ENCODE assay signal across 17 cellular contexts in the genomic region with DNA sequence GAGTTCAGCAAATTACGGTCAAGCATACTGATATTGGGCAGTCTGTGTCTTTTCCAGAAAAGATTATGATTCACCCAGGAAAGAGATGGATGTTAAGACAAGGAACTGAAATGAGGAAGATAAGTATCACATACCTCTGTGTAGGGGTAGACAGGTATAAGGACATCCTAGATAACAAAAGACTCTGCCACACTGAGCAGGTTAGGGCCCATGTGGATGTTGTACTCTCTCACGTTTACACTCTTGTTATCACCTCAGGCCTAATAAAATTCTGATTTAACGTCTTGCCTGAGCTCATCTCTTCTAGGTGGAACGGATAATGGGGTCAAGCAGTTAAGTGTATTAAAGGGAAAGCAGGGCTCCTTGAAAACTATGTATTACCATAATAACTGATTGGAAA.
DNase-seq lines count a peak whose midpoint lies in the region; ATAC-seq, FAIRE-seq and TF ChIP-seq lines count a peak whose summit lies in the region.
"Had no signal": no experiment of that assay in that cellular context is flagged by ENCODE, and none has a peak within 500 bp of the region (broad histone marks: within the 10 kb centered on the region; RNA-seq: fewer than 3 reads in every experiment).

No MANE protein-coding gene starts in this region.

- H3K9me3 ChIP-seq in PC-9 (ENCODE audit: insufficient read depth, low read depth) (no peaks in the 10 kb centered on the region), GM12878 (replicated peaks; ENCODE audit: control insufficient read depth, insufficient read depth, low read length) (no peaks in the 10 kb centered on the region)
- H3K9me3 ChIP-seq: BE2C had no signal

- in situ Hi-C loops in GM12878 (cut with MboI) = no loop called here

- 25% methylated on average over 4 of the region's 4 CpGs for WGBS in GM12878 (ENCODE audit: insufficient coverage, insufficient replicate concordance, low lambda C conversion rate, missing lambda C conversion rate)

- H3K27me3 ChIP-seq in PC-9 (ENCODE audit: insufficient read depth, low read depth) (no peaks in the 10 kb centered on the region), GM12878 (replicated peaks in 1 of 2; ENCODE audit: control insufficient read depth in 2 of 2, insufficient read depth in 2 of 2, low read length in 1 of 2) (no peaks in the 10 kb centered on the region)
- H3K27me3 ChIP-seq: BE2C had no signal

- H4K20me1 ChIP-seq in PC-9 (ENCODE audit: insufficient read depth) = no peaks in the 10 kb centered on the region
- H4K20me1 ChIP-seq in GM12878 (ENCODE audit: control insufficient read depth, insufficient read depth) = no peaks in the 10 kb centered on the region

- H3K36me3 ChIP-seq in PC-9 (ENCODE audit: low read depth) = no peaks in the 10 kb centered on the region
- H3K36me3 ChIP-seq in GM12878 (ENCODE audit: control insufficient read depth in 2 of 2, insufficient read depth in 2 of 2, low read length in 1 of 2) = no peaks in the 10 kb centered on the region
- H3K36me3 ChIP-seq: BE2C had no signal

- H3K4me1 ChIP-seq in PC-9 (replicated peaks; ENCODE audit: insufficient read depth) (no peaks in the 10 kb centered on the region), GM12878 (ENCODE audit: control insufficient read depth, insufficient read depth, low read length) (no peaks in the 10 kb centered on the region)

- SMC1A ChIA-PET in GM12878 (lab: Charles Lee; ENCODE audit: uncharacterized antibody, unreplicated experiment) = interaction anchor here (1.3 kb wide), 1 partner anchor 11 kb away, joined by 4 read pairs; no protein-coding TSS in a partner anchor

- ATAC-seq in GM12878 = peak; percentile 61
- no peak for ATAC-seq in HG03025 (IDR thresholded peaks at IDR 0.05; ENCODE audit: low FRiP score, unreplicated experiment)
- ATAC-seq: HepG2 had no signal

- BruUV-seq in PC-9 (replicated peaks; lab: Mats Ljungman, UMichigan) (no TSS peak), GM12878 (replicated peaks; lab: Mats Ljungman, UMichigan) (no TSS peak)

- intact Hi-C loops in PC-9 (cut with micrococcal nuclease; ENCODE audit: unreplicated experiment) = no loop called here
- intact Hi-C loops in GM12878 (cut with micrococcal nuclease; ENCODE audit: unreplicated experiment) = no loop called here

- POLR2A ChIA-PET in PC-9 (lab: Charles Lee; ENCODE audit: unreplicated experiment) = no interaction called here
- POLR2A ChIA-PET in GM12878 (lab: Charles Lee) = no interaction called here

- H3K9me2 ChIP-seq in PC-9 (ENCODE audit: insufficient read depth) = no peaks in the 10 kb centered on the region

- H3F3A ChIP-seq in PC-9 (ENCODE audit: insufficient read depth, low read depth) = no peaks in the 10 kb centered on the region

- TF ChIP-seq POLR2A in GM12878 (IDR thresholded peaks at IDR 0.05; ENCODE audit: low read depth, low read length) = no peak

- no peak overlapping the region for H3K27ac ChIP-seq in PC-9
- H3K27ac ChIP-seq in GM12878 (ENCODE audit: control insufficient read depth, insufficient read depth) = no peak overlapping the region

- FAIRE-seq in GM12878 (lab: Jason Lieb, UNC) = no peak
- FAIRE-seq: G401.6, HepG2 had no signal

- CTCF ChIA-PET in PC-9 (lab: Charles Lee) = no interaction called here
- CTCF ChIA-PET in GM12878 (lab: Yijun Ruan, JAX) = interaction anchor here (1.1 kb wide), 1 partner anchor 9 kb away, joined by 3 read pairs; no protein-coding TSS in a partner anchor

- H3K9ac ChIP-seq in GM12878 (ENCODE audit: control insufficient read depth, insufficient read depth, low read length) = no peak overlapping the region

- no peak for TF ChIP-seq RAD21 in GM12878 (IDR thresholded peaks at IDR 0.05; ENCODE audit: insufficient read depth, low read depth, low read length)

- H3K4me2 ChIP-seq in PC-9 (no peak overlapping the region), GM12878 (ENCODE audit: control insufficient read depth, insufficient read depth) (no peak overlapping the region)

- no peak overlapping the region for H3K4me3 ChIP-seq in PC-9
- H3K4me3 ChIP-seq in GM12878 = no peak overlapping the region

- H2AFZ ChIP-seq in PC-9 = peak overlapping the region; percentile 48
- no peak overlapping the region for H2AFZ ChIP-seq in GM12878 (ENCODE audit: control insufficient read depth, low read depth, low read length)

- no peaks in the 10 kb centered on the region for H3K79me2 ChIP-seq in PC-9 (ENCODE audit: low read depth)
- no peaks in the 10 kb centered on the region for H3K79me2 ChIP-seq in GM12878 (ENCODE audit: control insufficient read depth, insufficient read depth, low read length)

- TF ChIP-seq CTCF in PC-9 (conservative IDR thresholded peaks at IDR 0.05) = no peak
- no peak for TF ChIP-seq CTCF in GM12878 (IDR thresholded peaks at IDR 0.05 in 2 of 3, conservative IDR thresholded peaks at IDR 0.05 in 1 of 3; ENCODE audit: control insufficient read depth in 2 of 3, extremely low read depth in 1 of 3, insufficient read depth in 1 of 3, low read depth in 3 of 3, low read length in 3 of 3)

- DNase-seq in NCI-H82 (lab: John Stamatoyannopoulos, UW) = peak; percentile 12
- DNase-seq in NCI-H82 treated with DMSO at 0.1 percent for 48 hours (lab: John Stamatoyannopoulos, UW; ENCODE audit: unreplicated experiment) = no peak
- DNase-seq in PC-9 = no peak
- no peak for DNase-seq in GM12878 (ENCODE audit: low read depth, low spot score)
- no peak for DNase-seq in cortex of kidney (lab: John Stamatoyannopoulos, UW)
- DNase-seq in glomerular visceral epithelial cell (ENCODE audit: extremely low spot score) = no peak
- DNase-seq: ACHN; BE2C; C1 segment of cervical spinal cord; CD4-positive, CD25-positive, alpha-beta regulatory T cell; CD8-positive, alpha-beta memory T cell; COR-L47; GOT3; H9 had no signal

- RAD21 ChIA-PET in GM12878 (lab: Charles Lee; ENCODE audit: unreplicated experiment) = interaction anchor here (1.1 kb wide), 1 partner anchor 405 kb away, joined by 3 read pairs; no protein-coding TSS in a partner anchor

- TF ChIP-seq EP300 in GM12878 (IDR thresholded peaks at IDR 0.05; ENCODE audit: borderline replicate concordance in 1 of 2, control insufficient read depth in 1 of 2, low read depth in 2 of 2, low read length in 2 of 2) = no peak

TF ChIP-seq in GM12878, 131 proteins besides CTCF, POLR2A, EP300 and RAD21 (continues in another document):
- TF ChIP-seq TAF1 (IDR thresholded peaks at IDR 0.05; ENCODE audit: borderline replicate concordance, low read depth, low read length) = no peak
- no peak for TF ChIP-seq JUNB (IDR thresholded peaks at IDR 0.05)
- no peak for TF ChIP-seq ZZZ3 (IDR thresholded peaks at IDR 0.05; ENCODE audit: control insufficient read depth, insufficient read length, low read depth)
- TF ChIP-seq CHD1 (IDR thresholded peaks at IDR 0.05; ENCODE audit: low read depth, low read length) = no peak
- TF ChIP-seq, protein P1, sequence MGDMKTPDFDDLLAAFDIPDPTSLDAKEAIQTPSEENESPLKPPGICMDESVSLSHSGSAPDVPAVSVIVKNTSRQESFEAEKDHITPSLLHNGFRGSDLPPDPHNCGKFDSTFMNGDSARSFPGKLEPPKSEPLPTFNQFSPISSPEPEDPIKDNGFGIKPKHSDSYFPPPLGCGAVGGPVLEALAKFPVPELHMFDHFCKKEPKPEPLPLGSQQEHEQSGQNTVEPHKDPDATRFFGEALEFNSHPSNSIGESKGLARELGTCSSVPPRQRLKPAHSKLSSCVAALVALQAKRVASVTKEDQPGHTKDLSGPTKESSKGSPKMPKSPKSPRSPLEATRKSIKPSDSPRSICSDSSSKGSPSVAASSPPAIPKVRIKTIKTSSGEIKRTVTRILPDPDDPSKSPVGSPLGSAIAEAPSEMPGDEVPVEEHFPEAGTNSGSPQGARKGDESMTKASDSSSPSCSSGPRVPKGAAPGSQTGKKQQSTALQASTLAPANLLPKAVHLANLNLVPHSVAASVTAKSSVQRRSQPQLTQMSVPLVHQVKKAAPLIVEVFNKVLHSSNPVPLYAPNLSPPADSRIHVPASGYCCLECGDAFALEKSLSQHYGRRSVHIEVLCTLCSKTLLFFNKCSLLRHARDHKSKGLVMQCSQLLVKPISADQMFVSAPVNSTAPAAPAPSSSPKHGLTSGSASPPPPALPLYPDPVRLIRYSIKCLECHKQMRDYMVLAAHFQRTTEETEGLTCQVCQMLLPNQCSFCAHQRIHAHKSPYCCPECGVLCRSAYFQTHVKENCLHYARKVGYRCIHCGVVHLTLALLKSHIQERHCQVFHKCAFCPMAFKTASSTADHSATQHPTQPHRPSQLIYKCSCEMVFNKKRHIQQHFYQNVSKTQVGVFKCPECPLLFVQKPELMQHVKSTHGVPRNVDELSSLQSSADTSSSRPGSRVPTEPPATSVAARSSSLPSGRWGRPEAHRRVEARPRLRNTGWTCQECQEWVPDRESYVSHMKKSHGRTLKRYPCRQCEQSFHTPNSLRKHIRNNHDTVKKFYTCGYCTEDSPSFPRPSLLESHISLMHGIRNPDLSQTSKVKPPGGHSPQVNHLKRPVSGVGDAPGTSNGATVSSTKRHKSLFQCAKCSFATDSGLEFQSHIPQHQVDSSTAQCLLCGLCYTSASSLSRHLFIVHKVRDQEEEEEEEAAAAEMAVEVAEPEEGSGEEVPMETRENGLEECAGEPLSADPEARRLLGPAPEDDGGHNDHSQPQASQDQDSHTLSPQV (IDR thresholded peaks at IDR 0.05) = no peak
- no peak for TF ChIP-seq KLF5 (IDR thresholded peaks at IDR 0.05; ENCODE audit: partially characterized antibody)
- TF ChIP-seq, protein P2, sequence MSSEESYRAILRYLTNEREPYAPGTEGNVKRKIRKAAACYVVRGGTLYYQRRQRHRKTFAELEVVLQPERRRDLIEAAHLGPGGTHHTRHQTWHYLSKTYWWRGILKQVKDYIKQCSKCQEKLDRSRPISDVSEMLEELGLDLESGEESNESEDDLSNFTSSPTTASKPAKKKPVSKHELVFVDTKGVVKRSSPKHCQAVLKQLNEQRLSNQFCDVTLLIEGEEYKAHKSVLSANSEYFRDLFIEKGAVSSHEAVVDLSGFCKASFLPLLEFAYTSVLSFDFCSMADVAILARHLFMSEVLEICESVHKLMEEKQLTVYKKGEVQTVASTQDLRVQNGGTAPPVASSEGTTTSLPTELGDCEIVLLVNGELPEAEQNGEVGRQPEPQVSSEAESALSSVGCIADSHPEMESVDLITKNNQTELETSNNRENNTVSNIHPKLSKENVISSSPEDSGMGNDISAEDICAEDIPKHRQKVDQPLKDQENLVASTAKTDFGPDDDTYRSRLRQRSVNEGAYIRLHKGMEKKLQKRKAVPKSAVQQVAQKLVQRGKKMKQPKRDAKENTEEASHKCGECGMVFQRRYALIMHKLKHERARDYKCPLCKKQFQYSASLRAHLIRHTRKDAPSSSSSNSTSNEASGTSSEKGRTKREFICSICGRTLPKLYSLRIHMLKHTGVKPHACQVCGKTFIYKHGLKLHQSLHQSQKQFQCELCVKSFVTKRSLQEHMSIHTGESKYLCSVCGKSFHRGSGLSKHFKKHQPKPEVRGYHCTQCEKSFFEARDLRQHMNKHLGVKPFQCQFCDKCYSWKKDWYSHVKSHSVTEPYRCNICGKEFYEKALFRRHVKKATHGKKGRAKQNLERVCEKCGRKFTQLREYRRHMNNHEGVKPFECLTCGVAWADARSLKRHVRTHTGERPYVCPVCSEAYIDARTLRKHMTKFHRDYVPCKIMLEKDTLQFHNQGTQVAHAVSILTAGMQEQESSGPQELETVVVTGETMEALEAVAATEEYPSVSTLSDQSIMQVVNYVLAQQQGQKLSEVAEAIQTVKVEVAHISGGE (CRISPR knock-in tag; IDR thresholded peaks at IDR 0.05) = no peak
- TF ChIP-seq CBX5 (IDR thresholded peaks at IDR 0.05; ENCODE audit: low read depth) = no peak
